ENCODE assay signal across 22 cellular contexts in genomic region chr5:73687357-73687756, GRCh38.
DNase-seq lines count a peak whose midpoint lies in the region; ATAC-seq and TF ChIP-seq lines count a peak whose summit lies in the region.
"Had no signal": no experiment of that assay in that cellular context is flagged by ENCODE, and none has a peak within 500 bp of the region (broad histone marks: within the 10 kb centered on the region; RNA-seq: fewer than 3 reads in every experiment).

No MANE protein-coding gene starts in this region.

- intact Hi-C loops in Right ventricle myocardium inferior (cut with DNase I) = no loop called here

- H3K4me1 Mint-ChIP-seq in chondrocyte (ENCODE audit: low read depth) = peaks cover 26% of the 10 kb centered on the region

- H3K4me3 ChIP-seq in foreskin fibroblast (ENCODE audit: low read depth in 1 of 2, low read length in 2 of 2) = no peak overlapping the region
- H3K4me3 ChIP-seq: cardiac muscle cell, gastroesophageal sphincter, K562, left ventricle myocardium inferior, PC-9 had no signal

- no peaks in the 10 kb centered on the region for H3K27me3 Mint-ChIP-seq in chondrocyte (ENCODE audit: low read depth)

- no peak overlapping the region for H3K27ac Mint-ChIP-seq in chondrocyte (ENCODE audit: unreplicated experiment)

- H3K36me3 Mint-ChIP-seq in chondrocyte (ENCODE audit: low read depth) = peaks cover 4% of the 10 kb centered on the region

- no peaks in the 10 kb centered on the region for H3K9me3 Mint-ChIP-seq in chondrocyte (ENCODE audit: low read depth)

- DNase-seq in Right ventricle myocardium inferior (ENCODE audit: missing footprints) (no peak), foreskin fibroblast (no peak), chondrocyte (ENCODE audit: low spot score) (no peak)
- DNase-seq: activated CD4-positive, alpha-beta T cell treated with anti-CD3 and anti-CD28 coated beads for 1 hour; activated effector memory CD4-positive, alpha-beta T cell treated with Interleukin-2 at 50 U/mL for 16 hours; erythroblast; left ventricle myocardium inferior; NCI-H1048; NCI-H69; PC-9; retina; stimulated activated naive CD4-positive, alpha-beta T cell; T1000; trophoblast cell had no signal

- TF ChIP-seq CTCF in foreskin fibroblast (IDR thresholded peaks at IDR 0.05; ENCODE audit: low read depth, low read length) = no peak
- TF ChIP-seq CTCF in chondrocyte (IDR thresholded peaks at IDR 0.05) = no peak

- peak; percentile 73 for ATAC-seq in GM18868 (IDR thresholded peaks at IDR 0.05; ENCODE audit: unreplicated experiment)
- peak; percentile 87 for ATAC-seq in GM21619 (IDR thresholded peaks at IDR 0.05; ENCODE audit: unreplicated experiment)
- ATAC-seq in HG03060 (IDR thresholded peaks at IDR 0.05; ENCODE audit: low read depth, unreplicated experiment) = peak; percentile 58
- ATAC-seq in HG03565 (IDR thresholded peaks at IDR 0.05; ENCODE audit: unreplicated experiment) = peak; percentile 66
- ATAC-seq in Right ventricle myocardium inferior = no peak
- no peak for ATAC-seq in HG02884 (IDR thresholded peaks at IDR 0.05; ENCODE audit: unreplicated experiment)
- ATAC-seq: gastroesophageal sphincter, K562 had no signal

- no peak overlapping the region for H3K4me3 Mint-ChIP-seq in chondrocyte (ENCODE audit: unreplicated experiment)

Comparison
In these comparisons a context has a peak if more than half of its experiments do, and no peak if none do; other contexts are left out.
1. ATAC-seq: peak in GM18868 (single experiment), GM21619 (single experiment), HG03060 (single experiment) and HG03565 (single experiment); none in Right ventricle myocardium inferior (single experiment) and HG02884 (single experiment).